ENCODE assay signal across 12 cellular contexts in genomic region chr2:227466887-227467285, GRCh38. TPM values are rescaled to one million over a fixed set of nuclear protein-coding genes. Genes with fewer than 3 reads are reported as not detected.
DNase-seq lines count a peak whose midpoint lies in the region; ATAC-seq and TF ChIP-seq lines count a peak whose summit lies in the region.
"Had no signal": no experiment of that assay in that cellular context is flagged by ENCODE, and none has a peak within 500 bp of the region (broad histone marks: within the 10 kb centered on the region; RNA-seq: fewer than 3 reads in every experiment).

No MANE protein-coding gene starts in this region.

- H3K79me2 ChIP-seq in fibroblast of lung (ENCODE audit: control insufficient read depth, insufficient read depth, low read length) = no peaks in the 10 kb centered on the region

- H3K36me3 ChIP-seq in breast epithelium (no peaks in the 10 kb centered on the region), fibroblast of lung (ENCODE audit: control insufficient read depth, insufficient read depth, low read length) (no peaks in the 10 kb centered on the region), transverse colon (no peaks in the 10 kb centered on the region)
- H3K36me3 ChIP-seq: MG63 had no signal

- H3K4me3 Mint-ChIP-seq in MCF 10A (ENCODE audit: unreplicated experiment) = peak overlapping the region; percentile 15
- no peak overlapping the region for H3K4me3 Mint-ChIP-seq in activated T-helper 1 cell treated with anti-CD3 and anti-CD28 coated beads, Interleukin-12 subunit alpha, Interleukin-12 subunit beta, Interleukin-2, Interleukin-4 antibody, amounts not matched to agents 30 ng/mL and 10 ng/mL and 1 ng/mL, durations not matched to agents 14 hours and 24 hours and 36 hours
- H3K4me3 Mint-ChIP-seq: effector memory CD8-positive, alpha-beta T cell had no signal

- H3K4me1 ChIP-seq in breast epithelium (no peaks in the 10 kb centered on the region), fibroblast of lung (ENCODE audit: control insufficient read depth, extremely low read depth, insufficient read depth, low read length) (peaks cover 7% of the 10 kb centered on the region), transverse colon (peaks cover 0 to 18% (median 2%) of the 10 kb centered on the region in 4 donors)

- no peaks in the 10 kb centered on the region for H3K27me3 ChIP-seq in breast epithelium
- no peaks in the 10 kb centered on the region for H3K27me3 ChIP-seq in fibroblast of lung (ENCODE audit: control insufficient read depth, insufficient read depth, low read length)
- H3K27me3 ChIP-seq in transverse colon = no peaks in the 10 kb centered on the region
- H3K27me3 ChIP-seq: MG63 had no signal

- no peaks in the 10 kb centered on the region for H3K9me3 Mint-ChIP-seq in MCF 10A (ENCODE audit: unreplicated experiment)
- H3K9me3 Mint-ChIP-seq in activated T-helper 1 cell treated with anti-CD3 and anti-CD28 coated beads, Interleukin-12 subunit alpha, Interleukin-12 subunit beta, Interleukin-2, Interleukin-4 antibody, amounts not matched to agents 30 ng/mL and 10 ng/mL and 1 ng/mL, durations not matched to agents 14 hours and 24 hours and 36 hours = no peaks in the 10 kb centered on the region
- H3K9me3 Mint-ChIP-seq: effector memory CD8-positive, alpha-beta T cell had no signal

- no peak overlapping the region for H3K9ac ChIP-seq in fibroblast of lung (ENCODE audit: insufficient read depth, low read length)

- POLR2A ChIA-PET in MCF 10A (lab: Yijun Ruan, JAX) = interaction anchor here (0.6 to 2.5 kb wide), 6 partner anchors 13 to 171 kb away, joined by 3 to 13 read pairs (median 4); no protein-coding TSS in a partner anchor

- H3K27ac ChIP-seq in breast epithelium = no peak overlapping the region
- no peak overlapping the region for H3K27ac ChIP-seq in fibroblast of lung (ENCODE audit: insufficient read depth, low read length)
- peak overlapping the region in 3 of 4 donors; percentile 39 to 64 (median 43) for H3K27ac ChIP-seq in transverse colon
- H3K27ac ChIP-seq: SK-N-MC had no signal

- H3K9me3 ChIP-seq in breast epithelium (no peaks in the 10 kb centered on the region), fibroblast of lung (ENCODE audit: control insufficient read depth, insufficient read depth, low read depth, low read length) (no peaks in the 10 kb centered on the region), transverse colon (no peaks in the 10 kb centered on the region)
- H3K9me3 ChIP-seq: MG63 had no signal

- H3K4me3 ChIP-seq in breast epithelium (no peak overlapping the region), fibroblast of lung (replicated peaks in 1 of 4; ENCODE audit: control extremely low read depth in 1 of 4, insufficient read depth in 1 of 4, low read depth in 3 of 4, low read length in 4 of 4) (no peak overlapping the region), transverse colon (no peak overlapping the region)
- H3K4me3 ChIP-seq: MG63, SK-N-MC had no signal

- H4K20me1 ChIP-seq in fibroblast of lung (ENCODE audit: control insufficient read depth, extremely low read depth, insufficient read depth, low read length) = no peaks in the 10 kb centered on the region

- TF ChIP-seq CTCF in MCF 10A (IDR thresholded peaks at IDR 0.05; ENCODE audit: unreplicated experiment) = no peak
- TF ChIP-seq CTCF in breast epithelium (IDR thresholded peaks at IDR 0.05) = no peak
- TF ChIP-seq CTCF in fibroblast of lung (conservative IDR thresholded peaks at IDR 0.05 in 1 of 2, IDR thresholded peaks at IDR 0.05 in 1 of 2; ENCODE audit: low read depth in 1 of 2, low read length in 2 of 2) = no peak
- TF ChIP-seq CTCF in transverse colon (IDR thresholded peaks at IDR 0.05) = no peak

- ATAC-seq in HG02571 (IDR thresholded peaks at IDR 0.05; ENCODE audit: unreplicated experiment) = no peak
- ATAC-seq: effector memory CD8-positive, alpha-beta T cell had no signal

- WGBS in transverse colon (ENCODE audit: low coverage in 1 of 2), 2 donors = 96% methylated on average over 4 of the region's 4 CpGs; no CpG with 5 or more reads in 1 of the 2 donors

- CTCF ChIA-PET in MCF 10A (lab: Yijun Ruan, JAX) = interaction anchor here (0.6 to 3.7 kb wide), 3 partner anchors 51 to 160 kb away, joined by 3 to 20 read pairs (median 7); no protein-coding TSS in a partner anchor

- no TSS peak for BruUV-seq in MCF 10A (replicated peaks; lab: Mats Ljungman, UMichigan)

- TF ChIP-seq POLR2A in breast epithelium (IDR thresholded peaks at IDR 0.05) = no peak
- no peak for TF ChIP-seq POLR2A in transverse colon (IDR thresholded peaks at IDR 0.05)

- peak overlapping the region; percentile 50 for H3K27ac Mint-ChIP-seq in MCF 10A (ENCODE audit: low read depth, unreplicated experiment)
- peak overlapping the region; percentile 71 for H3K27ac Mint-ChIP-seq in activated T-helper 1 cell treated with anti-CD3 and anti-CD28 coated beads, Interleukin-12 subunit alpha, Interleukin-12 subunit beta, Interleukin-2, Interleukin-4 antibody, amounts not matched to agents 30 ng/mL and 10 ng/mL and 1 ng/mL, durations not matched to agents 14 hours and 24 hours and 36 hours

- H2AFZ ChIP-seq in fibroblast of lung (ENCODE audit: low read length) = no peak overlapping the region

- DNase-seq in MCF 10A (ENCODE audit: unreplicated experiment) (no peak), breast epithelium (ENCODE audit: low spot score in 2 of 2) (no peak), fibroblast of lung (ENCODE audit: low read depth in 2 of 2) (no peak), transverse colon (no peak)
- DNase-seq in activated T-helper 1 cell treated with anti-CD3 and anti-CD28 coated beads, Interleukin-12 subunit alpha, Interleukin-12 subunit beta, Interleukin-2, Interleukin-4 antibody, amounts not matched to agents 30 ng/mL and 10 ng/mL and 1 ng/mL, durations not matched to agents 14 hours and 24 hours and 36 hours (ENCODE audit: low spot score) = no peak
- no peak for DNase-seq in NK-92 treated with Interleukin-12 subunit alpha and Interleukin-12 subunit beta, amount 100 ng/mL, for 24 hours (lab: John Stamatoyannopoulos, UW)
- no peak for DNase-seq in stimulated activated CD4-positive, alpha-beta T cell treated with anti-CD3 and anti-CD28 coated beads, Interleukin-1b, Interleukin-23, amount 100 ng/mL, for 48 hours
- DNase-seq: effector memory CD8-positive, alpha-beta T cell; hypothalamus had no signal

- in situ Hi-C loops in transverse colon (cut with MboI; ENCODE audit: low pct_ligation_motif_present in 1 of 4, low pct_unique_long_range_greater_than_20kb in 1 of 4, low sequenced_read_pairs in 3 of 4) = no loop called here

- intact Hi-C loops in MCF 10A (cut with micrococcal nuclease) (no loop called here), breast epithelium (cut with DNase I; ENCODE audit: low total_unique reads) (no loop called here), transverse colon (cut with DNase I; ENCODE audit: low total_unique reads) (no loop called here)
- intact Hi-C loops in activated T-helper 1 cell treated with anti-CD3 and anti-CD28 coated beads, Interleukin-12 subunit alpha, Interleukin-12 subunit beta, Interleukin-2, Interleukin-4 antibody, amounts not matched to agents 30 ng/mL and 10 ng/mL and 1 ng/mL, durations not matched to agents 14 hours and 24 hours and 36 hours (cut with micrococcal nuclease) = loop anchor here (2.0 kb wide), 1 partner anchor 14 kb away; no protein-coding TSS in a partner anchor

- no peaks in the 10 kb centered on the region for H3K36me3 Mint-ChIP-seq in MCF 10A (ENCODE audit: insufficient read depth, unreplicated experiment)
- H3K36me3 Mint-ChIP-seq in activated T-helper 1 cell treated with anti-CD3 and anti-CD28 coated beads, Interleukin-12 subunit alpha, Interleukin-12 subunit beta, Interleukin-2, Interleukin-4 antibody, amounts not matched to agents 30 ng/mL and 10 ng/mL and 1 ng/mL, durations not matched to agents 14 hours and 24 hours and 36 hours (ENCODE audit: low read depth) = peaks cover 7% of the 10 kb centered on the region

- H3K27me3 Mint-ChIP-seq in MCF 10A (ENCODE audit: insufficient read depth, unreplicated experiment) = no peaks in the 10 kb centered on the region
- H3K27me3 Mint-ChIP-seq in activated T-helper 1 cell treated with anti-CD3 and anti-CD28 coated beads, Interleukin-12 subunit alpha, Interleukin-12 subunit beta, Interleukin-2, Interleukin-4 antibody, amounts not matched to agents 30 ng/mL and 10 ng/mL and 1 ng/mL, durations not matched to agents 14 hours and 24 hours and 36 hours (ENCODE audit: insufficient read depth) = no peaks in the 10 kb centered on the region

- peaks cover 10% of the 10 kb centered on the region for H3K4me1 Mint-ChIP-seq in MCF 10A (ENCODE audit: insufficient read depth, unreplicated experiment)
- peaks cover 64% of the 10 kb centered on the region for H3K4me1 Mint-ChIP-seq in activated T-helper 1 cell treated with anti-CD3 and anti-CD28 coated beads, Interleukin-12 subunit alpha, Interleukin-12 subunit beta, Interleukin-2, Interleukin-4 antibody, amounts not matched to agents 30 ng/mL and 10 ng/mL and 1 ng/mL, durations not matched to agents 14 hours and 24 hours and 36 hours (ENCODE audit: low read depth)

- peak overlapping the region; percentile 65 for H3K4me2 ChIP-seq in fibroblast of lung (ENCODE audit: extremely low read depth, insufficient read depth, low read length)

- no peak for TF ChIP-seq EP300 in transverse colon (IDR thresholded peaks at IDR 0.05; ENCODE audit: low read depth)

RNA-seq across cellular contexts. Expression of gene AGFG1, which starts 5.1 kb away (rescaled TPM):
- total RNA-seq in MCF 10A (2022) = 74.2 and 86.1 TPM in 2 replicates
- total RNA-seq in breast epithelium = 100 to 1,000 TPM in 1 of 3 donors, 10 to 100 TPM in 2; 77.0 to 145 (median 78.4) TPM
- 239 and 252 TPM in 2 replicates for total RNA-seq in activated T-helper 1 cell treated with anti-CD3 and anti-CD28 coated beads, Interleukin-12 subunit alpha, Interleukin-12 subunit beta, Interleukin-2, Interleukin-4 antibody, amounts not matched to agents 30 ng/mL and 10 ng/mL and 1 ng/mL, durations not matched to agents 14 hours and 24 hours and 36 hours
- total RNA-seq in fibroblast of lung = 31.1 and 40.0 TPM in 2 replicates
- 113 and 128 TPM in 2 replicates for polyA plus RNA-seq in fibroblast of lung
- polyA plus RNA-seq in fibroblast of lung (2012) = 50.6 and 56.6 TPM in 2 replicates
- polyA minus RNA-seq in fibroblast of lung (ENCODE audit: low replicate concordance) = 167 and 206 TPM in 2 replicates
- 10 to 100 TPM; 15.5 to 76.3 (median 32.9) TPM for total RNA-seq in transverse colon

Comparison
In these comparisons a context has a peak if more than half of its experiments do, and no peak if none do; other contexts are left out.
1. H3K27ac ChIP-seq: peak in transverse colon (3 of 4); none in breast epithelium (0 of 2) and fibroblast of lung (single experiment).